In the genomic region with DNA sequence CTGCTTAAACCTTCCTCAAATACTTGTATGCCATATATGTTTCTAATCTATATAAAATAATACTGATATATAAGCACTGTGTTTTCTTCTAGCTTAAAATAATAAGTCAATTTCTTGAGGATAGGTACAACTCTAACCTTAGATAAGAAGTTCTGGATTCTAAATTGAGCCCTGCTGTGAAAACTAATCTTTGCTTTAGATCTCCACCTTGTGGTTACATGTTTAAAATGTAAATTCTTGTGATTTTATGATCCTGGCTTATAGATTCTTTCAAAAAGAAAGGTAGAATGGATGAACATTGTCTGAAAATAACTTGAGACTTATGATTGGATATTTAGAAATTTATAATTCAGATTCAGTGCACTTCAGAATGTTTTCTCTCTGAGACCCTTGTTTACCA, we compare ENCODE assay signal across 10 cellular contexts. TPM values are rescaled to one million over a fixed set of nuclear protein-coding genes. Genes with fewer than 3 reads are reported as not detected.
DNase-seq lines count a peak whose midpoint lies in the region; ATAC-seq, FAIRE-seq and TF ChIP-seq lines count a peak whose summit lies in the region.
"Had no signal": no experiment of that assay in that cellular context is flagged by ENCODE, and none has a peak within 500 bp of the region (broad histone marks: within the 10 kb centered on the region; RNA-seq: fewer than 3 reads in every experiment).

No MANE protein-coding gene starts in this region.

- intact Hi-C loops in activated T-helper 2 cell treated with anti-CD3 and anti-CD28 coated beads, Interferon-gamma antibody, Interleukin-2, Interleukin-4, amounts not matched to agents 10 μg/mL and 5 μg/mL and 100 μg/mL, durations not matched to agents 14 hours and 24 hours and 36 hours (cut with micrococcal nuclease): no loop called here

- H3K4me3 ChIP-seq in epithelial cell of esophagus (ENCODE audit: low read length) (no peak overlapping the region), BE2C (ENCODE audit: low read depth, low read length) (no peak overlapping the region)

- H3K27me3 ChIP-seq in BE2C: no peaks in the 10 kb centered on the region

- TF ChIP-seq CTCF in epithelial cell of esophagus (IDR thresholded peaks at IDR 0.05; ENCODE audit: insufficient read depth, low read depth, low read length, missing control alignments) (peak; percentile 13), BE2C (IDR thresholded peaks at IDR 0.05; ENCODE audit: low read depth, low read length) (no peak)

- no peaks in the 10 kb centered on the region for H3K9me3 ChIP-seq in BE2C

- FAIRE-seq in A204.1 (lab: Jason Lieb, UNC) (peak; percentile 77), G401.6 (lab: Jason Lieb, UNC) (peak; percentile 95)

- H3K4me1 ChIP-seq in BE2C: no peaks in the 10 kb centered on the region

- H3K36me3 Mint-ChIP-seq in activated T-helper 2 cell treated with anti-CD3 and anti-CD28 coated beads, Interferon-gamma antibody, Interleukin-2, Interleukin-4, amounts not matched to agents 10 μg/mL and 5 μg/mL and 100 μg/mL, durations not matched to agents 14 hours and 24 hours and 36 hours (ENCODE audit: low read depth): peaks cover 10% of the 10 kb centered on the region

- H3K9me3 Mint-ChIP-seq in activated T-helper 2 cell treated with anti-CD3 and anti-CD28 coated beads, Interferon-gamma antibody, Interleukin-2, Interleukin-4, amounts not matched to agents 10 μg/mL and 5 μg/mL and 100 μg/mL, durations not matched to agents 14 hours and 24 hours and 36 hours: peaks cover 11% of the 10 kb centered on the region

- no peak overlapping the region for H3K4me3 Mint-ChIP-seq in activated T-helper 2 cell treated with anti-CD3 and anti-CD28 coated beads, Interferon-gamma antibody, Interleukin-2, Interleukin-4, amounts not matched to agents 10 μg/mL and 5 μg/mL and 100 μg/mL, durations not matched to agents 14 hours and 24 hours and 36 hours (ENCODE audit: low read depth)
- H3K4me3 Mint-ChIP-seq: activated CD4-positive, alpha-beta T cell treated with anti-CD3 and anti-CD28 coated beads, Interleukin-2, amount 10 ng/mL, durations not matched to agents 24 days and 14 days had no signal

- DNase-seq in OCI-M1 (lab: John Stamatoyannopoulos, UW) (peak; percentile 28), epithelial cell of esophagus (ENCODE audit: low read depth) (no peak), AG20443 (ENCODE audit: low spot score) (no peak), BE2C (no peak)
- DNase-seq in activated T-helper 2 cell treated with anti-CD3 and anti-CD28 coated beads, Interferon-gamma antibody, Interleukin-2, Interleukin-4, amounts not matched to agents 10 μg/mL and 5 μg/mL and 100 μg/mL, durations not matched to agents 14 hours and 24 hours and 36 hours (ENCODE audit: low spot score): no peak
- DNase-seq: activated CD4-positive, alpha-beta T cell treated with anti-CD3 and anti-CD28 coated beads, Interleukin-2, amount 10 ng/mL, durations not matched to agents 24 days and 14 days; GOT3 had no signal

- peaks cover 9% of the 10 kb centered on the region for H3K27me3 Mint-ChIP-seq in activated T-helper 2 cell treated with anti-CD3 and anti-CD28 coated beads, Interferon-gamma antibody, Interleukin-2, Interleukin-4, amounts not matched to agents 10 μg/mL and 5 μg/mL and 100 μg/mL, durations not matched to agents 14 hours and 24 hours and 36 hours (ENCODE audit: low read depth)

- no peak overlapping the region for H3K27ac Mint-ChIP-seq in activated T-helper 2 cell treated with anti-CD3 and anti-CD28 coated beads, Interferon-gamma antibody, Interleukin-2, Interleukin-4, amounts not matched to agents 10 μg/mL and 5 μg/mL and 100 μg/mL, durations not matched to agents 14 hours and 24 hours and 36 hours

- ATAC-seq in HG02678 (IDR thresholded peaks at IDR 0.05; ENCODE audit: unreplicated experiment): no peak

- H3K36me3 ChIP-seq in BE2C: no peaks in the 10 kb centered on the region

- H3K4me1 Mint-ChIP-seq in activated T-helper 2 cell treated with anti-CD3 and anti-CD28 coated beads, Interferon-gamma antibody, Interleukin-2, Interleukin-4, amounts not matched to agents 10 μg/mL and 5 μg/mL and 100 μg/mL, durations not matched to agents 14 hours and 24 hours and 36 hours (ENCODE audit: low read depth): peaks cover 15% of the 10 kb centered on the region

RNA-seq across cellular contexts. Expression of gene HMCN1, which starts 38.9 kb away (rescaled TPM):
- 0.18 and 0.28 TPM in 2 replicates for total RNA-seq in activated T-helper 2 cell treated with anti-CD3 and anti-CD28 coated beads, Interferon-gamma antibody, Interleukin-2, Interleukin-4, amounts not matched to agents 10 μg/mL and 5 μg/mL and 100 μg/mL, durations not matched to agents 14 hours and 24 hours and 36 hours
- 4.0 TPM for polyA plus RNA-seq in BE2C (2012; ENCODE audit: insufficient read depth, insufficient read length, low read depth)
- total RNA-seq: activated CD4-positive, alpha-beta T cell treated with anti-CD3 and anti-CD28 coated beads, Interleukin-2, amount 10 ng/mL, durations not matched to agents 24 days and 14 days had no signal
